Comparison of ENCODE assay signal across 21 cellular contexts in the genomic region with DNA sequence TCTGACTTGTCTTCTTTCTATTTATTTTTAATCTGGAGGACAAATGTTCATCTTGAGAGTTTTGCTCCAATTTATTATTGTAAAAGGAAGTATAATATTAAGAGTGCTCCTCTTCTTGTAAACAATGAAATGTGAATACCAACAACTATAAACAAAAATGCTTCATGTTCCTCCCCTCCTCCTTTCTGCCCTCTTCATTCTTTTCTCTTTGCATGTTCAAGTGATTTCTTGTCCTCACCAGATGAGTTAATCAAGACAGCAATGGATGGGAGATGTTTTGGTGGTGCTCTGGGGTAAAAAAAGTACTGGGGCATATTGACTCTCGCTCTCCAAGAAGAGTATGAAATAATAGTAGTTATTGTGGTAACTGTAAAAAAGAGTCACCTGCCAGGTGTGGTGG. TPM values are rescaled to one million over a fixed set of nuclear protein-coding genes. Genes with fewer than 3 reads are reported as not detected.
DNase-seq lines count a peak whose midpoint lies in the region; ATAC-seq, FAIRE-seq and TF ChIP-seq lines count a peak whose summit lies in the region.
"Had no signal": no experiment of that assay in that cellular context is flagged by ENCODE, and none has a peak within 500 bp of the region (broad histone marks: within the 10 kb centered on the region; RNA-seq: fewer than 3 reads in every experiment).

No MANE protein-coding gene starts in this region.

- intact Hi-C loops in GM12878 (cut with micrococcal nuclease; ENCODE audit: unreplicated experiment), result loop anchor here (2.0 kb wide), 2 partner anchors 21 to 47 kb away; no protein-coding TSS in a partner anchor
- intact Hi-C loops in thyroid gland (cut with DNase I), result no loop called here

- H3K27me3 Mint-ChIP-seq in naive B cell, result no peaks in the 10 kb centered on the region

- H2AFZ ChIP-seq in GM12878 (ENCODE audit: control insufficient read depth, low read depth, low read length), result no peak overlapping the region

- WGBS in GM12878 (ENCODE audit: insufficient coverage, insufficient replicate concordance, low lambda C conversion rate, missing lambda C conversion rate), result 93% methylated on average over 1 of the region's 1 CpG
- 95 to 97% methylated on average over 1 of the region's 1 CpG for WGBS in thyroid gland, 2 donors

- H3K4me3 ChIP-seq in GM12878 (no peak overlapping the region), thyroid gland (replicated peaks in 1 of 3) (no peak overlapping the region)

- peak overlapping the region; percentile 76; the same call in 1 of the 2 replicates for H3K4me2 ChIP-seq in GM12878 (ENCODE audit: control insufficient read depth, insufficient read depth)

- H3K9me3 Mint-ChIP-seq in naive B cell, result peaks cover 0 to 3% (median 0%) of the 10 kb centered on the region in 7 donors
- H3K9me3 Mint-ChIP-seq: CD8-positive, alpha-beta T cell; central memory CD8-positive, alpha-beta T cell; natural killer cell treated with Interleukin-12 subunit alpha and Interleukin-12 subunit beta and Interleukin-15 and Interleukin-18, amount 100 ng/mL, for 72 hours; stimulated activated naive CD8-positive, alpha-beta T cell treated with anti-CD3 and anti-CD28 coated beads, Interleukin-15, Interleukin-2, amounts not matched to agents 100 ng/mL and 50 ng/mL, for 24 hours had no signal

- no peaks in the 10 kb centered on the region for H3K36me3 Mint-ChIP-seq in naive B cell
- H3K36me3 Mint-ChIP-seq: CD8-positive, alpha-beta T cell; natural killer cell treated with Interleukin-12 subunit alpha and Interleukin-12 subunit beta and Interleukin-15 and Interleukin-18, amount 100 ng/mL, for 72 hours had no signal

- no peak overlapping the region for H3K27ac ChIP-seq in GM12878 (ENCODE audit: control insufficient read depth, insufficient read depth)
- H3K27ac ChIP-seq in thyroid gland, result peak overlapping the region; percentile 99
- no peak overlapping the region for H3K27ac ChIP-seq in caudate nucleus (ENCODE audit: low read depth, low read length)
- H3K27ac ChIP-seq: WERI-Rb-1 had no signal

- RAD21 ChIA-PET in GM12878 (lab: Charles Lee; ENCODE audit: unreplicated experiment), result interaction anchor here (1.3 to 7.1 kb wide), 5 partner anchors 10 to 70 kb away, joined by 5 to 43 read pairs (median 8); no protein-coding TSS in a partner anchor

- ATAC-seq in GM12878 (no peak), naive B cell (ENCODE audit: low read depth in 2 of 2) (no peak)
- ATAC-seq: CD8-positive, alpha-beta T cell; left lobe of liver; natural killer cell treated with Interleukin-12 subunit alpha and Interleukin-12 subunit beta and Interleukin-15 and Interleukin-18, amount 100 ng/mL, for 72 hours; sciatic nerve had no signal

- H3K9me3 ChIP-seq in GM12878 (replicated peaks; ENCODE audit: control insufficient read depth, insufficient read depth, low read length) (no peaks in the 10 kb centered on the region; the same call in 2 of the 3 replicates), thyroid gland (no peaks in the 10 kb centered on the region)

- H3K4me1 ChIP-seq in GM12878 (ENCODE audit: control insufficient read depth, insufficient read depth, low read length), result peaks cover 40% of the 10 kb centered on the region
- H3K4me1 ChIP-seq in thyroid gland, result peaks cover 89 to 97% of the 10 kb centered on the region in 2 donors

- H3K4me1 Mint-ChIP-seq in naive B cell, result peaks cover 70 to 94% (median 86%) of the 10 kb centered on the region in 3 donors

- FAIRE-seq in GM12878 (lab: Jason Lieb, UNC), result no peak
- FAIRE-seq: endothelial cell of umbilical vein had no signal

- no peak overlapping the region for H3K9ac ChIP-seq in GM12878 (ENCODE audit: control insufficient read depth, insufficient read depth, low read length)

- no TSS peak for BruUV-seq in GM12878 (replicated peaks; lab: Mats Ljungman, UMichigan)

- POLR2A ChIA-PET in GM12878 (lab: Charles Lee), result interaction anchor here (0.5 to 2.3 kb wide), 6 partner anchors 10 to 78 kb away, joined by 3 to 16 read pairs (median 4); no protein-coding TSS in a partner anchor

- TF ChIP-seq CTCF in GM12878 (IDR thresholded peaks at IDR 0.05 in 2 of 3, conservative IDR thresholded peaks at IDR 0.05 in 1 of 3; ENCODE audit: control insufficient read depth in 2 of 3, extremely low read depth in 1 of 3, insufficient read depth in 1 of 3, low read depth in 3 of 3, low read length in 3 of 3), result no peak
- no peak for TF ChIP-seq CTCF in thyroid gland (IDR thresholded peaks at IDR 0.05)

- no peaks in the 10 kb centered on the region for H4K20me1 ChIP-seq in GM12878 (ENCODE audit: control insufficient read depth, insufficient read depth)

- H3K36me3 ChIP-seq in GM12878 (ENCODE audit: control insufficient read depth in 2 of 2, insufficient read depth in 2 of 2, low read length in 1 of 2) (no peaks in the 10 kb centered on the region), thyroid gland (no peaks in the 10 kb centered on the region)
- H3K36me3 ChIP-seq: WERI-Rb-1 had no signal

- SMC1A ChIA-PET in GM12878 (lab: Charles Lee; ENCODE audit: uncharacterized antibody, unreplicated experiment), result interaction anchor here (1.0 to 3.9 kb wide), 10 partner anchors 10 to 71 kb away, joined by 3 to 38 read pairs (median 8); partner anchors contain the start of gene ITGB3

- H3K27me3 ChIP-seq in GM12878 (replicated peaks in 1 of 2; ENCODE audit: control insufficient read depth in 2 of 2, insufficient read depth in 2 of 2, low read length in 1 of 2) (no peaks in the 10 kb centered on the region), thyroid gland (no peaks in the 10 kb centered on the region)

- H3K27ac Mint-ChIP-seq in naive B cell, result peak overlapping the region in 5 of 6 donors; percentile 68 to 96 (median 92)
- H3K27ac Mint-ChIP-seq: CD8-positive, alpha-beta T cell; natural killer cell treated with Interleukin-12 subunit alpha and Interleukin-12 subunit beta and Interleukin-15 and Interleukin-18, amount 100 ng/mL, for 72 hours; stimulated activated naive CD8-positive, alpha-beta T cell treated with anti-CD3 and anti-CD28 coated beads, Interleukin-15, Interleukin-2, amounts not matched to agents 100 ng/mL and 50 ng/mL, for 24 hours had no signal

- TF ChIP-seq EP300 in GM12878 (IDR thresholded peaks at IDR 0.05; ENCODE audit: borderline replicate concordance in 1 of 2, control insufficient read depth in 1 of 2, low read depth in 2 of 2, low read length in 2 of 2), result no peak

- H3K79me2 ChIP-seq in GM12878 (ENCODE audit: control insufficient read depth, insufficient read depth, low read length), result no peaks in the 10 kb centered on the region

- CTCF ChIA-PET in GM12878 (lab: Yijun Ruan, JAX), result interaction anchor here (1.4 to 3.3 kb wide), 4 partner anchors 10 to 48 kb away, joined by 5 to 15 read pairs (median 12); no protein-coding TSS in a partner anchor

- DNase-seq in HCEC 1CT, result peak; percentile 65
- no peak for DNase-seq in GM12878 (ENCODE audit: low read depth, low spot score)
- DNase-seq in naive B cell, result no peak
- DNase-seq in thyroid gland, result no peak
- DNase-seq in erythroblast (lab: John Stamatoyannopoulos, UW), result no peak
- no peak for DNase-seq in NCI-H345 (lab: John Stamatoyannopoulos, UW)
- no peak for DNase-seq in caudate nucleus (lab: John Stamatoyannopoulos, UW)
- DNase-seq in central memory CD4-positive, alpha-beta T cell, result no peak
- DNase-seq: activated CD8-positive, alpha-beta memory T cell treated with anti-CD3 and anti-CD28 coated beads for 24 hours; activated naive CD4-positive, alpha-beta T cell; CD8-positive, alpha-beta T cell; GDM1; NCI-H1694; NCI-H524 had no signal

- TF ChIP-seq POLR2A in GM12878 (IDR thresholded peaks at IDR 0.05; ENCODE audit: low read depth, low read length), result no peak
- TF ChIP-seq POLR2A in thyroid gland (IDR thresholded peaks at IDR 0.05), result no peak
- no peak for TF ChIP-seq POLR2A in erythroblast (IDR thresholded peaks at IDR 0.05; ENCODE audit: low read length)

- TF ChIP-seq RAD21 in GM12878 (IDR thresholded peaks at IDR 0.05; ENCODE audit: insufficient read depth, low read depth, low read length), result no peak

- peak overlapping the region in 7 of 8 donors; percentile 8 to 88 (median 67) for H3K4me3 Mint-ChIP-seq in naive B cell
- H3K4me3 Mint-ChIP-seq: CD8-positive, alpha-beta T cell; central memory CD8-positive, alpha-beta T cell; natural killer cell treated with Interleukin-12 subunit alpha and Interleukin-12 subunit beta and Interleukin-15 and Interleukin-18, amount 100 ng/mL, for 72 hours; stimulated activated naive CD8-positive, alpha-beta T cell treated with anti-CD3 and anti-CD28 coated beads, Interleukin-15, Interleukin-2, amounts not matched to agents 100 ng/mL and 50 ng/mL, for 24 hours had no signal

- in situ Hi-C loops in GM12878 (cut with MboI), result no loop called here

RNA-seq across cellular contexts. Expression of gene ITGB3, which starts 24.3 kb away (rescaled TPM):
- total RNA-seq in GM12878 (2013; cell fraction: nucleolus; rRNA removed), result 40.8 and 47.7 TPM in 2 replicates
- total RNA-seq in GM12878 (2014; rRNA removed), result 16.2 and 17.7 TPM in 2 replicates
- total RNA-seq in GM12878 (2014; rRNA removed; fragmentation: Illumina TruSeq; extraction: Trizol), result 14.8 and 15.4 TPM in 2 replicates
- total RNA-seq in GM12878 (2021), result 22.8 and 22.9 TPM in 2 replicates
- polyA plus RNA-seq in GM12878 (2011; ENCODE audit: low read depth), result 1.4 TPM
- 7.9 and 12.0 TPM in 2 replicates for polyA plus RNA-seq in GM12878 (2011; rRNA removed)
- polyA plus RNA-seq in GM12878 (2011; cell fraction: cytosol; rRNA removed), result 11.2 and 12.0 TPM in 2 replicates
- polyA plus RNA-seq in GM12878 (2011; cell fraction: nucleus; rRNA removed), result 10.9 and 12.4 TPM in 2 replicates
- polyA plus RNA-seq in GM12878 (2012), result 1.7 and 2.1 TPM in 2 replicates
- 17.0 and 17.3 TPM in 2 replicates for polyA plus RNA-seq in GM12878 (2014; fragmentation: Illumina TruSeq; extraction: Trizol)
- 1 to 10 TPM in 1 of 2 experiments, under 1 TPM in 1; 0.69 to 1.4 TPM for polyA plus RNA-seq in GM12878 (2014; fragmentation: Nextera tagmentation; extraction: Ambion mirVana)
- 15.2 and 15.6 TPM in 2 replicates for polyA plus RNA-seq in GM12878 (2014; rRNA removed)
- polyA plus RNA-seq in GM12878 (2016; fragmentation: Nextera tagmentation; extraction: Ambion mirVana), result 10 to 100 TPM; 10.6 to 12.3 TPM
- polyA minus RNA-seq in GM12878 (2011; rRNA and poly(A)+ RNA removed), result 28.0 and 30.9 TPM in 2 replicates
- 4.4 and 5.1 TPM in 2 replicates for polyA minus RNA-seq in GM12878 (2011; cell fraction: cytosol; rRNA and poly(A)+ RNA removed)
- 8.7 and 10.0 TPM in 2 replicates for polyA minus RNA-seq in GM12878 (2011; cell fraction: nucleus; rRNA and poly(A)+ RNA removed)
- polyA plus RNA-seq in naive B cell (ENCODE audit: low read depth in 6 of 6), result 1 to 10 TPM in 5 of 6 donors, not detected in 1; 2.1 to 9.2 (median 5.1) TPM
- total RNA-seq in thyroid gland, result 100 to 1,000 TPM; 102 to 260 (median 149) TPM
- total RNA-seq: CD8-positive, alpha-beta T cell had no signal

RNA-seq across cellular contexts. Expression of gene EFCAB13, which starts 45.8 kb away (rescaled TPM):
- 56.3 and 63.3 TPM in 2 replicates for total RNA-seq in GM12878 (2013; cell fraction: nucleolus; rRNA removed)
- total RNA-seq in GM12878 (2014; rRNA removed), result 4.5 and 8.3 TPM in 2 replicates
- total RNA-seq in GM12878 (2014; rRNA removed; fragmentation: Illumina TruSeq; extraction: Trizol), result 7.3 and 8.7 TPM in 2 replicates
- total RNA-seq in GM12878 (2021), result 6.6 and 6.8 TPM in 2 replicates
- 1.1 TPM for polyA plus RNA-seq in GM12878 (2011; ENCODE audit: low read depth)
- polyA plus RNA-seq in GM12878 (2011; rRNA removed), result 2.3 and 4.2 TPM in 2 replicates
- polyA plus RNA-seq in GM12878 (2011; cell fraction: cytosol; rRNA removed), result 0.45 and 0.52 TPM in 2 replicates
- polyA plus RNA-seq in GM12878 (2011; cell fraction: nucleus; rRNA removed), result 3.0 and 3.8 TPM in 2 replicates
- 3.3 and 3.7 TPM in 2 replicates for polyA plus RNA-seq in GM12878 (2012)
- polyA plus RNA-seq in GM12878 (2014; fragmentation: Illumina TruSeq; extraction: Trizol), result 4.3 and 5.5 TPM in 2 replicates
- polyA plus RNA-seq in GM12878 (2014; fragmentation: Nextera tagmentation; extraction: Ambion mirVana), result 1 to 10 TPM in 1 of 2 experiments, under 1 TPM in 1; 0.90 to 1.9 TPM
- 2.7 and 5.6 TPM in 2 replicates for polyA plus RNA-seq in GM12878 (2014; rRNA removed)
- 1 to 10 TPM; 5.7 to 7.8 TPM for polyA plus RNA-seq in GM12878 (2016; fragmentation: Nextera tagmentation; extraction: Ambion mirVana)
- 2.0 and 5.6 TPM in 2 replicates for polyA minus RNA-seq in GM12878 (2011; rRNA and poly(A)+ RNA removed)
- 0.40 and 0.94 TPM in 2 replicates for polyA minus RNA-seq in GM12878 (2011; cell fraction: cytosol; rRNA and poly(A)+ RNA removed)
- polyA minus RNA-seq in GM12878 (2011; cell fraction: nucleus; rRNA and poly(A)+ RNA removed), result 4.1 and 6.8 TPM in 2 replicates
- 10 to 100 TPM; 27.5 to 43.7 (median 33.8) TPM for polyA plus RNA-seq in naive B cell (ENCODE audit: low read depth in 6 of 6)
- total RNA-seq in thyroid gland, result 10 to 100 TPM; 26.5 to 94.1 (median 48.1) TPM

Comparison
In these comparisons a context has a peak if more than half of its experiments do, and no peak if none do; other contexts are left out.
1. H3K27ac ChIP-seq: peak in thyroid gland (3 of 3); none in GM12878 (single experiment) and caudate nucleus (single experiment).